In genomic region chr9:136985027-136985602, GRCh38 we compare ENCODE assay signal across 21 cellular contexts. TPM values are rescaled to one million over a fixed set of nuclear protein-coding genes. Genes with fewer than 3 reads are reported as not detected.
DNase-seq lines count a peak whose midpoint lies in the region; ATAC-seq and TF ChIP-seq lines count a peak whose summit lies in the region.
"Had no signal": no experiment of that assay in that cellular context is flagged by ENCODE, and none has a peak within 500 bp of the region (broad histone marks: within the 10 kb centered on the region; RNA-seq: fewer than 3 reads in every experiment).

No MANE protein-coding gene starts in this region.

- H4K5ac ChIP-seq in IMR-90 (ENCODE audit: low read depth, low read length): no peak overlapping the region

- H3K23ac ChIP-seq in IMR-90 (ENCODE audit: low read depth, low read length): no peak overlapping the region

- no peak overlapping the region for H4K8ac ChIP-seq in IMR-90 (ENCODE audit: low read depth in 2 of 2, low read length in 2 of 2)

- TF ChIP-seq POLR2A in IMR-90 (IDR thresholded peaks at IDR 0.05; ENCODE audit: low read depth, low read length): no peak

- H3K9me3 Mint-ChIP-seq in CD8-positive, alpha-beta memory T cell: no peaks in the 10 kb centered on the region
- peaks cover 0 to 1% (median 0%) of the 10 kb centered on the region in 11 donors for H3K9me3 Mint-ChIP-seq in naive thymus-derived CD4-positive, alpha-beta T cell
- H3K9me3 Mint-ChIP-seq: T-helper 2 cell treated with Interferon-gamma antibody and Interleukin-4, amounts not matched to agents 5 μg/mL and 100 μg/mL, for 36 hours had no signal

- H2BK5ac ChIP-seq in IMR-90 (ENCODE audit: low read depth, low read length, poor library complexity, severe bottlenecking): no peak overlapping the region

- ATAC-seq in IMR-90 (ENCODE audit: low read depth): peak; percentile 12; the same call in 1 of the 2 replicates
- ATAC-seq in naive thymus-derived CD4-positive, alpha-beta T cell: peak; percentile 35
- no peak for ATAC-seq in GM21717 (IDR thresholded peaks at IDR 0.05; ENCODE audit: unreplicated experiment)
- ATAC-seq: GM12878 had no signal

- DNase-seq in CD8-positive, alpha-beta memory T cell: peak in 1 of 5 donors; percentile 29
- DNase-seq in IMR-90 (no peak), left ventricle myocardium inferior (no peak), GM20000 (ENCODE audit: low spot score) (no peak), NCI-H2107 (lab: John Stamatoyannopoulos, UW) (no peak)
- DNase-seq in naive thymus-derived CD4-positive, alpha-beta T cell: no peak
- DNase-seq: Calu3; effector memory CD4-positive, alpha-beta T cell; GOT3; NCI-H1436 treated with DMSO at 0.1 percent for 48 hours; NCI-H345; SHP77 treated with DMSO at 0.1 percent for 48 hours had no signal

- no peak overlapping the region for H2BK120ac ChIP-seq in IMR-90 (ENCODE audit: low read depth, low read length)

- peaks cover 10 to 14% of the 10 kb centered on the region in 2 donors for H3K27me3 Mint-ChIP-seq in CD8-positive, alpha-beta memory T cell
- peaks cover 17 to 48% (median 20%) of the 10 kb centered on the region in 5 donors for H3K27me3 Mint-ChIP-seq in naive thymus-derived CD4-positive, alpha-beta T cell

- no peaks in the 10 kb centered on the region for H4K20me1 ChIP-seq in IMR-90 (ENCODE audit: insufficient read depth, low read length)

- in situ Hi-C loops in IMR-90 (cut with MboI; ENCODE audit: low sequenced_read_pairs): no loop called here

- no peak overlapping the region for H4K91ac ChIP-seq in IMR-90 (ENCODE audit: insufficient read depth, low read depth, low read length)

- H3K4me3 Mint-ChIP-seq in CD8-positive, alpha-beta memory T cell: peak overlapping the region in 4 of 7 donors; percentile 9 to 63 (median 44)
- no peak overlapping the region for H3K4me3 Mint-ChIP-seq in naive thymus-derived CD4-positive, alpha-beta T cell
- H3K4me3 Mint-ChIP-seq: T-helper 2 cell treated with Interferon-gamma antibody and Interleukin-4, amounts not matched to agents 5 μg/mL and 100 μg/mL, for 36 hours had no signal

- TF ChIP-seq CTCF in IMR-90 (conservative IDR thresholded peaks at IDR 0.05; ENCODE audit: low read depth, low read length) (no peak), left ventricle myocardium inferior (IDR thresholded peaks at IDR 0.05; ENCODE audit: borderline replicate concordance) (no peak), GM20000 (IDR thresholded peaks at IDR 0.05; ENCODE audit: extremely low read depth, missing control alignments) (no peak)

- H3K4me1 Mint-ChIP-seq in CD8-positive, alpha-beta memory T cell: peaks cover 5 to 23% (median 5%) of the 10 kb centered on the region in 3 donors
- peaks cover 0 to 6% (median 5%) of the 10 kb centered on the region in 7 donors for H3K4me1 Mint-ChIP-seq in naive thymus-derived CD4-positive, alpha-beta T cell

- no peak overlapping the region for H2BK20ac ChIP-seq in IMR-90 (ENCODE audit: low read depth, low read length)

- H2BK15ac ChIP-seq in IMR-90 (ENCODE audit: low read depth, low read length): no peak overlapping the region

- no peak overlapping the region for H3K9ac ChIP-seq in IMR-90 (ENCODE audit: low read depth, low read length)

- POLR2A ChIA-PET in CD8-positive, alpha-beta memory T cell (lab: Charles Lee): interaction anchor here (0.8 to 1.3 kb wide), 4 partner anchors 10 to 25 kb away, joined by 3 to 6 read pairs (median 4); no protein-coding TSS in a partner anchor
- POLR2A ChIA-PET in IMR-90 (lab: Charles Lee; ENCODE audit: unreplicated experiment): no interaction called here
- POLR2A ChIA-PET in naive thymus-derived CD4-positive, alpha-beta T cell (lab: Charles Lee): no interaction called here

- H3K27ac Mint-ChIP-seq in CD8-positive, alpha-beta memory T cell: peak overlapping the region in 1 of 8 donors; percentile 22
- H3K27ac Mint-ChIP-seq in naive thymus-derived CD4-positive, alpha-beta T cell: no peak overlapping the region
- H3K27ac Mint-ChIP-seq: activated naive CD8-positive, alpha-beta T cell; T-helper 2 cell treated with Interferon-gamma antibody and Interleukin-4, amounts not matched to agents 5 μg/mL and 100 μg/mL, for 36 hours had no signal

- dilution Hi-C loops in IMR-90 (cut with HindIII; ENCODE audit: low sequenced_read_pairs, unreplicated experiment): no loop called here

- H3K4me3 ChIP-seq in CD8-positive, alpha-beta memory T cell (ENCODE audit: low read length): no peak overlapping the region
- H3K4me3 ChIP-seq in IMR-90 (ENCODE audit: insufficient read depth, low read depth, low read length): no peak overlapping the region
- peak overlapping the region; percentile 42 for H3K4me3 ChIP-seq in left ventricle myocardium inferior
- no peak overlapping the region for H3K4me3 ChIP-seq in naive thymus-derived CD4-positive, alpha-beta T cell (ENCODE audit: low read length)
- H3K4me3 ChIP-seq: GM12878, lung had no signal

- H3K36me3 Mint-ChIP-seq in CD8-positive, alpha-beta memory T cell: no peaks in the 10 kb centered on the region
- peaks cover 0 to 5% (median 3%) of the 10 kb centered on the region in 5 donors for H3K36me3 Mint-ChIP-seq in naive thymus-derived CD4-positive, alpha-beta T cell
- H3K36me3 Mint-ChIP-seq: activated naive CD8-positive, alpha-beta T cell had no signal

- no peak overlapping the region for H3K4ac ChIP-seq in IMR-90 (ENCODE audit: low read depth, low read length)

- no peak overlapping the region for H2AK5ac ChIP-seq in IMR-90 (ENCODE audit: low read depth, low read length)

- H3K4me1 ChIP-seq in CD8-positive, alpha-beta memory T cell (ENCODE audit: insufficient read depth, low read length): no peaks in the 10 kb centered on the region
- H3K4me1 ChIP-seq in IMR-90 (ENCODE audit: control insufficient read depth, insufficient read depth, low read length) (no peaks in the 10 kb centered on the region), left ventricle myocardium inferior (peaks cover 57% of the 10 kb centered on the region)
- H3K4me1 ChIP-seq in naive thymus-derived CD4-positive, alpha-beta T cell (ENCODE audit: control insufficient read depth in 2 of 2, insufficient read depth in 2 of 2, low read length in 2 of 2): no peaks in the 10 kb centered on the region

- no TSS peak for BruUV-seq in IMR-90 (replicated peaks; lab: Mats Ljungman, UMichigan)

- H2AFZ ChIP-seq in IMR-90 (replicated peaks; ENCODE audit: low read length, poor library complexity): no peak overlapping the region

- H3K79me1 ChIP-seq in IMR-90 (ENCODE audit: low read depth in 1 of 2, low read length in 2 of 2): no peaks in the 10 kb centered on the region

- H3K9me3 ChIP-seq in CD8-positive, alpha-beta memory T cell (ENCODE audit: low read length): no peaks in the 10 kb centered on the region
- no peaks in the 10 kb centered on the region; the same call in 1 of the 2 replicates for H3K9me3 ChIP-seq in IMR-90 (ENCODE audit: control insufficient read depth, insufficient read depth, low read length)
- no peaks in the 10 kb centered on the region for H3K9me3 ChIP-seq in left ventricle myocardium inferior (replicated peaks)
- H3K9me3 ChIP-seq in naive thymus-derived CD4-positive, alpha-beta T cell (ENCODE audit: control insufficient read depth in 2 of 3, low read length in 3 of 3): no peaks in the 10 kb centered on the region
- H3K9me3 ChIP-seq: neutrophil had no signal

- no peak overlapping the region for H3K14ac ChIP-seq in IMR-90 (replicated peaks; ENCODE audit: low read depth, low read length)

- no peaks in the 10 kb centered on the region for H3K27me3 ChIP-seq in CD8-positive, alpha-beta memory T cell (ENCODE audit: insufficient read depth, low read length, poor library complexity, severe bottlenecking)
- H3K27me3 ChIP-seq in IMR-90 (ENCODE audit: control insufficient read depth, insufficient read depth, low read length) (peaks cover 52% of the 10 kb centered on the region), left ventricle myocardium inferior (ENCODE audit: low read depth) (peaks cover 15% of the 10 kb centered on the region)
- peaks cover 0 to 6% of the 10 kb centered on the region in 2 donors for H3K27me3 ChIP-seq in naive thymus-derived CD4-positive, alpha-beta T cell (ENCODE audit: control insufficient read depth in 2 of 2, insufficient read depth in 2 of 2, low read length in 2 of 2)

- H2AK9ac ChIP-seq in IMR-90 (replicated peaks; ENCODE audit: low read depth, low read length, poor library complexity): no peak overlapping the region

- WGBS in IMR-90 (ENCODE audit: extremely low coverage in 2 of 2, insufficient read length in 1 of 2), 2 experiments: 12% methylated on average over 23 of the region's 48 CpGs; no CpG with 5 or more reads in 1 of the 2 experiments

- H3K27ac ChIP-seq in CD8-positive, alpha-beta memory T cell (ENCODE audit: low read depth, low read length): no peak overlapping the region
- H3K27ac ChIP-seq in IMR-90 (ENCODE audit: insufficient read depth, low read length) (no peak overlapping the region), left ventricle myocardium inferior (replicated peaks) (no peak overlapping the region)
- H3K27ac ChIP-seq in naive thymus-derived CD4-positive, alpha-beta T cell (ENCODE audit: low read depth, low read length): no peak overlapping the region
- H3K27ac ChIP-seq: neutrophil had no signal

- no peak for TF ChIP-seq RAD21 in IMR-90 (IDR thresholded peaks at IDR 0.05; ENCODE audit: low read length)

- no peak overlapping the region for H3K4me2 ChIP-seq in IMR-90 (ENCODE audit: low read depth, low read length)

- H3K36me3 ChIP-seq in CD8-positive, alpha-beta memory T cell (ENCODE audit: insufficient read depth, low read length): no peaks in the 10 kb centered on the region
- no peaks in the 10 kb centered on the region for H3K36me3 ChIP-seq in IMR-90 (ENCODE audit: control insufficient read depth, insufficient read depth, low read length)
- no peaks in the 10 kb centered on the region for H3K36me3 ChIP-seq in left ventricle myocardium inferior
- no peaks in the 10 kb centered on the region for H3K36me3 ChIP-seq in naive thymus-derived CD4-positive, alpha-beta T cell (ENCODE audit: control insufficient read depth in 2 of 3, insufficient read depth in 3 of 3, low read length in 3 of 3)
- H3K36me3 ChIP-seq: neutrophil had no signal

- no peak overlapping the region for H3K18ac ChIP-seq in IMR-90 (ENCODE audit: low read depth, low read length)

- CTCF ChIA-PET in CD8-positive, alpha-beta memory T cell (lab: Charles Lee): interaction anchor here (0.7 to 1.4 kb wide), 9 partner anchors 9 to 198 kb away, joined by 3 to 9 read pairs (median 3); partner anchors contain the start of genes C8G, CLIC3 and FBXW5
- CTCF ChIA-PET in IMR-90 (lab: Yijun Ruan, JAX): no interaction called here
- CTCF ChIA-PET in naive thymus-derived CD4-positive, alpha-beta T cell (lab: Charles Lee): no interaction called here

- no peaks in the 10 kb centered on the region for H3K9me1 ChIP-seq in IMR-90 (ENCODE audit: insufficient read depth, low read length)

- intact Hi-C loops in IMR-90 (cut with micrococcal nuclease): no loop called here
- intact Hi-C loops in left ventricle myocardium inferior (cut with micrococcal nuclease): no loop called here
- intact Hi-C loops in naive thymus-derived CD4-positive, alpha-beta T cell (cut with micrococcal nuclease): no loop called here

- H3K56ac ChIP-seq in IMR-90 (ENCODE audit: extremely low read depth, insufficient read depth, low read length): no peak overlapping the region

RNA-seq across cellular contexts. Expression of gene LCNL1, which starts 2.3 kb away (rescaled TPM):
- under 1 TPM; 0.20 to 0.22 TPM for total RNA-seq in CD8-positive, alpha-beta memory T cell
- 0.16 TPM for polyA plus RNA-seq in CD8-positive, alpha-beta memory T cell
- total RNA-seq in IMR-90 (2012; rRNA removed) (not detected in 2 replicates), left ventricle myocardium inferior (11.7 TPM)
- 0.13 and 0.15 TPM in 2 replicates for polyA plus RNA-seq in IMR-90 (2012; rRNA removed)
- polyA plus RNA-seq in IMR-90 (2012; cell fraction: cytosol; rRNA removed): 0.04 TPM in 1 of 2 replicates, not detected in the other
- polyA plus RNA-seq in IMR-90 (2012; cell fraction: nucleus; rRNA removed; ENCODE audit: low replicate concordance): 2.4 and 4.0 TPM in 2 replicates
- 1 to 10 TPM in 1 of 5 experiments, under 1 TPM in 2, not detected in 2; 0.12 to 1.9 (median 0.13) TPM for total RNA-seq in naive thymus-derived CD4-positive, alpha-beta T cell
- polyA plus RNA-seq in naive thymus-derived CD4-positive, alpha-beta T cell: not detected
- total RNA-seq: Calu3, G401, GM12878, renal cortical epithelial cell had no signal
- polyA plus RNA-seq: GM12878 had no signal

RNA-seq across cellular contexts. Expression of gene PAXX, which starts 7.1 kb away (rescaled TPM):
- total RNA-seq in CD8-positive, alpha-beta memory T cell: 10 to 100 TPM; 78.4 to 82.2 TPM
- polyA plus RNA-seq in CD8-positive, alpha-beta memory T cell: 156 TPM
- 4.4 and 5.7 TPM in 2 replicates for total RNA-seq in IMR-90 (2012; rRNA removed)
- 24.6 and 30.2 TPM in 2 replicates for polyA plus RNA-seq in IMR-90 (2012; rRNA removed)
- 19.0 and 28.4 TPM in 2 replicates for polyA plus RNA-seq in IMR-90 (2012; cell fraction: cytosol; rRNA removed)
- polyA plus RNA-seq in IMR-90 (2012; cell fraction: nucleus; rRNA removed; ENCODE audit: low replicate concordance): 79.5 and 226 TPM in 2 replicates
- total RNA-seq in left ventricle myocardium inferior: 19.8 TPM
- total RNA-seq in naive thymus-derived CD4-positive, alpha-beta T cell: 10 to 100 TPM; 54.8 to 78.2 (median 68.0) TPM
- 10 to 100 TPM; 49.3 to 59.1 TPM for polyA plus RNA-seq in naive thymus-derived CD4-positive, alpha-beta T cell

RNA-seq across cellular contexts. Expression of gene PTGDS, which starts 7.8 kb away (rescaled TPM):
- total RNA-seq in CD8-positive, alpha-beta memory T cell: under 1 TPM; 0.24 to 0.49 TPM
- 5.5 TPM for polyA plus RNA-seq in CD8-positive, alpha-beta memory T cell
- total RNA-seq in IMR-90 (2012; rRNA removed): not detected in 2 replicates
- 0.87 and 1.2 TPM in 2 replicates for polyA plus RNA-seq in IMR-90 (2012; rRNA removed)
- 3.1 and 4.8 TPM in 2 replicates for polyA plus RNA-seq in IMR-90 (2012; cell fraction: cytosol; rRNA removed)
- polyA plus RNA-seq in IMR-90 (2012; cell fraction: nucleus; rRNA removed; ENCODE audit: low replicate concordance): 6.0 and 7.3 TPM in 2 replicates
- total RNA-seq in left ventricle myocardium inferior: 3,579 TPM
- 10 to 100 TPM in 1 of 5 experiments, 1 to 10 TPM in 3, under 1 TPM in 1; 0.97 to 68.7 (median 4.3) TPM for total RNA-seq in naive thymus-derived CD4-positive, alpha-beta T cell
- polyA plus RNA-seq in naive thymus-derived CD4-positive, alpha-beta T cell: not detected
- total RNA-seq: Calu3, G401, GM12878 had no signal
- polyA plus RNA-seq: GM12878 had no signal

RNA-seq across cellular contexts. Expression of gene CLIC3, which starts 11.3 kb away (rescaled TPM):
- total RNA-seq in CD8-positive, alpha-beta memory T cell: 1 to 10 TPM; 3.4 to 4.1 TPM
- polyA plus RNA-seq in CD8-positive, alpha-beta memory T cell: 52.1 TPM
- 0.18 and 0.28 TPM in 2 replicates for total RNA-seq in IMR-90 (2012; rRNA removed)
- polyA plus RNA-seq in IMR-90 (2012; rRNA removed): 1.7 and 2.1 TPM in 2 replicates
- polyA plus RNA-seq in IMR-90 (2012; cell fraction: cytosol; rRNA removed): 2.7 and 3.4 TPM in 2 replicates
- polyA plus RNA-seq in IMR-90 (2012; cell fraction: nucleus; rRNA removed; ENCODE audit: low replicate concordance): 0.87 and 4.1 TPM in 2 replicates
- 1.6 TPM for total RNA-seq in left ventricle myocardium inferior
- total RNA-seq in naive thymus-derived CD4-positive, alpha-beta T cell: 10 to 100 TPM in 1 of 5 experiments, 1 to 10 TPM in 1, under 1 TPM in 2, not detected in 1; 0.46 to 13.0 (median 1.4) TPM
- polyA plus RNA-seq in naive thymus-derived CD4-positive, alpha-beta T cell: under 1 TPM; 0.31 to 0.77 TPM
- total RNA-seq: GM12878 had no signal

RNA-seq across cellular contexts. Expression of gene LCN12, which starts 33.0 kb away (rescaled TPM):
- total RNA-seq in CD8-positive, alpha-beta memory T cell: 1 to 10 TPM in 1 of 2 experiments, under 1 TPM in 1; 0.85 to 1.3 TPM
- polyA plus RNA-seq in CD8-positive, alpha-beta memory T cell: not detected
- total RNA-seq in IMR-90 (2012; rRNA removed): not detected in 2 replicates
- polyA plus RNA-seq in IMR-90 (2012; rRNA removed): 0.12 TPM in 1 of 2 replicates, not detected in the other
- not detected in 2 replicates for polyA plus RNA-seq in IMR-90 (2012; cell fraction: cytosol; rRNA removed)
- polyA plus RNA-seq in IMR-90 (2012; cell fraction: nucleus; rRNA removed; ENCODE audit: low replicate concordance): 1.7 and 4.3 TPM in 2 replicates
- 7.8 TPM for total RNA-seq in left ventricle myocardium inferior
- 1 to 10 TPM in 4 of 5 experiments, under 1 TPM in 1; 0.89 to 4.9 (median 2.6) TPM for total RNA-seq in naive thymus-derived CD4-positive, alpha-beta T cell
- not detected for polyA plus RNA-seq in naive thymus-derived CD4-positive, alpha-beta T cell
- total RNA-seq: G401, LHCN-M2 had no signal

Comparison
In these comparisons a context has a peak if more than half of its experiments do, and no peak if none do; other contexts are left out.
1. H3K4me3 Mint-ChIP-seq: peak in CD8-positive, alpha-beta memory T cell (4 of 7); none in naive thymus-derived CD4-positive, alpha-beta T cell (0 of 10).
2. RNA of gene PTGDS, which starts 7.8 kb away (total RNA-seq): 3,579 TPM in left ventricle myocardium inferior (single experiment); 0.97 to 68.7 TPM in naive thymus-derived CD4-positive, alpha-beta T cell, 0.24 to 0.49 TPM in CD8-positive, alpha-beta memory T cell and not detected in IMR-90; every median in the first group is over 10 times any median in the second.